ENCODE assay signal across 1 cellular context in the genomic region with DNA sequence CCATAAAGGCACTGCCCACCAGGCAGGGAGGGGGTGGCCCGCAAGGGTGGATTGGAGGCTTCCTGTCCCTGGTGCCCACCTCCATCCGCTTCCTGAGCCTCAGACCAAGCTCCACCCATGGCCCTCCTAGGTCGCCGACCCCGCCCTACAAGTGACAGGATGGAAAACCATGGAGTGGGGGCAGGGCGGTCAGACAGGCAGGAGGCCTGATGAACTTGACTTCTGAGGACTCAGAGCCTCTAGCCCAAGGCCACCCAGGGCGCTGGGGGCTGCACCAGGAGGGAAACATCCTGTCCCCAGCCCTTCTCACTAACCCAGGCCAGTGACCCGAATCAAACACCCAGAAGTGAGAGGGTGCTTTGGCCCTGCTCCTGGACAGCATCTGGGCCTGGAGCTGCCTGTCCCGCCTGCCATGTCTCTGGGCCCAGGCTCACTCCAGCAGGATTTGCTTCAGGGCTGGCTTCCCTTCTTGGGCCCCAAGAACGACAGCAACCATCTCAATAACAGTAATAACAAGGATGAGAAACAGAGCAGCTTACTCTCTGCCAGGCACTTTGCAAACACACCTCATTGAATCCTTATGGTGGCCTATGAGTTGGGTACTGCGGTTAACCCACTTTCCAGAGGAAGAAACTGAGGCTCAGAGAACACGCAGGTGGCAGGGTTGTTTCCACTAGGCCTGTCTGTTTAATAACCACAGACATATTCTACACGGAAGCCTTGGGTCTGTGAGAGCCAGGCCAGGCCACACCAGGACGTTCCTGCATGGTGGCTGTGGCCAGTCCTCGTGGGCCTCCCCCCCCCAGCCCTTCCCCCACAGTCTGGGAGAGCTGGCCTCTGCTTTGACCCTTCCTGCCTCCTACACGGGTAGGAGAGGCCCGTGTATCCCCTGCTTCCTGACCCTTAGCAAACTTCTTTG.
TF ChIP-seq lines count a peak whose summit lies in the region.

No MANE protein-coding gene starts in this region.

TF ChIP-seq in K562, 482 proteins besides CTCF, POLR2A, EP300 and RAD21 (continued from another document and continues in another):
- TF ChIP-seq, protein P1, sequence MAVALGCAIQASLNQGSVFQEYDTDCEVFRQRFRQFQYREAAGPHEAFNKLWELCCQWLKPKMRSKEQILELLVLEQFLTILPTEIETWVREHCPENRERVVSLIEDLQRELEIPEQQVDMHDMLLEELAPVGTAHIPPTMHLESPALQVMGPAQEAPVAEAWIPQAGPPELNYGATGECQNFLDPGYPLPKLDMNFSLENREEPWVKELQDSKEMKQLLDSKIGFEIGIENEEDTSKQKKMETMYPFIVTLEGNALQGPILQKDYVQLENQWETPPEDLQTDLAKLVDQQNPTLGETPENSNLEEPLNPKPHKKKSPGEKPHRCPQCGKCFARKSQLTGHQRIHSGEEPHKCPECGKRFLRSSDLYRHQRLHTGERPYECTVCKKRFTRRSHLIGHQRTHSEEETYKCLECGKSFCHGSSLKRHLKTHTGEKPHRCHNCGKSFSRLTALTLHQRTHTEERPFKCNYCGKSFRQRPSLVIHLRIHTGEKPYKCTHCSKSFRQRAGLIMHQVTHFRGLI (CRISPR knock-in tag; IDR thresholded peaks at IDR 0.05) = no peak
- no peak for TF ChIP-seq FOXJ2 (tag; IDR thresholded peaks at IDR 0.05)
- TF ChIP-seq RB1 (IDR thresholded peaks at IDR 0.05; ENCODE audit: low read depth) = 0 out of 2 replicates have a peak, but pooled peaks have one; percentile 30
- TF ChIP-seq ZBTB17 (CRISPR knock-in tag; IDR thresholded peaks at IDR 0.05) = no peak
- TF ChIP-seq HMGN3 (IDR thresholded peaks at IDR 0.05; ENCODE audit: borderline replicate concordance, extremely low read depth, insufficient read length, low read depth, low read length) = peak; percentile 39
- peak; percentile 15; the same call in 1 of the 2 replicates for TF ChIP-seq L3MBTL2 (IDR thresholded peaks at IDR 0.05)
- TF ChIP-seq, protein P2, sequence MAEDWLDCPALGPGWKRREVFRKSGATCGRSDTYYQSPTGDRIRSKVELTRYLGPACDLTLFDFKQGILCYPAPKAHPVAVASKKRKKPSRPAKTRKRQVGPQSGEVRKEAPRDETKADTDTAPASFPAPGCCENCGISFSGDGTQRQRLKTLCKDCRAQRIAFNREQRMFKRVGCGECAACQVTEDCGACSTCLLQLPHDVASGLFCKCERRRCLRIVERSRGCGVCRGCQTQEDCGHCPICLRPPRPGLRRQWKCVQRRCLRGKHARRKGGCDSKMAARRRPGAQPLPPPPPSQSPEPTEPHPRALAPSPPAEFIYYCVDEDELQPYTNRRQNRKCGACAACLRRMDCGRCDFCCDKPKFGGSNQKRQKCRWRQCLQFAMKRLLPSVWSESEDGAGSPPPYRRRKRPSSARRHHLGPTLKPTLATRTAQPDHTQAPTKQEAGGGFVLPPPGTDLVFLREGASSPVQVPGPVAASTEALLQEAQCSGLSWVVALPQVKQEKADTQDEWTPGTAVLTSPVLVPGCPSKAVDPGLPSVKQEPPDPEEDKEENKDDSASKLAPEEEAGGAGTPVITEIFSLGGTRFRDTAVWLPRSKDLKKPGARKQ (CRISPR knock-in tag; IDR thresholded peaks at IDR 0.05) = no peak
- TF ChIP-seq, protein P3, sequence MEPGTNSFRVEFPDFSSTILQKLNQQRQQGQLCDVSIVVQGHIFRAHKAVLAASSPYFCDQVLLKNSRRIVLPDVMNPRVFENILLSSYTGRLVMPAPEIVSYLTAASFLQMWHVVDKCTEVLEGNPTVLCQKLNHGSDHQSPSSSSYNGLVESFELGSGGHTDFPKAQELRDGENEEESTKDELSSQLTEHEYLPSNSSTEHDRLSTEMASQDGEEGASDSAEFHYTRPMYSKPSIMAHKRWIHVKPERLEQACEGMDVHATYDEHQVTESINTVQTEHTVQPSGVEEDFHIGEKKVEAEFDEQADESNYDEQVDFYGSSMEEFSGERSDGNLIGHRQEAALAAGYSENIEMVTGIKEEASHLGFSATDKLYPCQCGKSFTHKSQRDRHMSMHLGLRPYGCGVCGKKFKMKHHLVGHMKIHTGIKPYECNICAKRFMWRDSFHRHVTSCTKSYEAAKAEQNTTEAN (CRISPR knock-in tag; IDR thresholded peaks at IDR 0.05) = no peak
- TF ChIP-seq FOSL1 (tag; conservative IDR thresholded peaks at IDR 0.05) = no peak
- TF ChIP-seq, protein P4, sequence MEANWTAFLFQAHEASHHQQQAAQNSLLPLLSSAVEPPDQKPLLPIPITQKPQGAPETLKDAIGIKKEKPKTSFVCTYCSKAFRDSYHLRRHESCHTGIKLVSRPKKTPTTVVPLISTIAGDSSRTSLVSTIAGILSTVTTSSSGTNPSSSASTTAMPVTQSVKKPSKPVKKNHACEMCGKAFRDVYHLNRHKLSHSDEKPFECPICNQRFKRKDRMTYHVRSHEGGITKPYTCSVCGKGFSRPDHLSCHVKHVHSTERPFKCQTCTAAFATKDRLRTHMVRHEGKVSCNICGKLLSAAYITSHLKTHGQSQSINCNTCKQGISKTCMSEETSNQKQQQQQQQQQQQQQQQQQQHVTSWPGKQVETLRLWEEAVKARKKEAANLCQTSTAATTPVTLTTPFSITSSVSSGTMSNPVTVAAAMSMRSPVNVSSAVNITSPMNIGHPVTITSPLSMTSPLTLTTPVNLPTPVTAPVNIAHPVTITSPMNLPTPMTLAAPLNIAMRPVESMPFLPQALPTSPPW (CRISPR knock-in tag; IDR thresholded peaks at IDR 0.05) = peak; percentile 67
- no peak for TF ChIP-seq NR2F6 (CRISPR knock-in tag; IDR thresholded peaks at IDR 0.05)
- TF ChIP-seq, protein P5, sequence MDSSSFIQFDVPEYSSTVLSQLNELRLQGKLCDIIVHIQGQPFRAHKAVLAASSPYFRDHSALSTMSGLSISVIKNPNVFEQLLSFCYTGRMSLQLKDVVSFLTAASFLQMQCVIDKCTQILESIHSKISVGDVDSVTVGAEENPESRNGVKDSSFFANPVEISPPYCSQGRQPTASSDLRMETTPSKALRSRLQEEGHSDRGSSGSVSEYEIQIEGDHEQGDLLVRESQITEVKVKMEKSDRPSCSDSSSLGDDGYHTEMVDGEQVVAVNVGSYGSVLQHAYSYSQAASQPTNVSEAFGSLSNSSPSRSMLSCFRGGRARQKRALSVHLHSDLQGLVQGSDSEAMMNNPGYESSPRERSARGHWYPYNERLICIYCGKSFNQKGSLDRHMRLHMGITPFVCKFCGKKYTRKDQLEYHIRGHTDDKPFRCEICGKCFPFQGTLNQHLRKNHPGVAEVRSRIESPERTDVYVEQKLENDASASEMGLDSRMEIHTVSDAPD (CRISPR knock-in tag; IDR thresholded peaks at IDR 0.05) = no peak
- TF ChIP-seq FOXK1 (CRISPR knock-in tag; IDR thresholded peaks at IDR 0.05; ENCODE audit: borderline replicate concordance) = no peak
- TF ChIP-seq E2F3 (CRISPR knock-in tag; IDR thresholded peaks at IDR 0.05) = no peak
- no peak for TF ChIP-seq ERF (CRISPR knock-in tag; IDR thresholded peaks at IDR 0.05)
- TF ChIP-seq ZFP30 (CRISPR knock-in tag; IDR thresholded peaks at IDR 0.05; ENCODE audit: borderline replicate concordance) = no peak
- no peak for TF ChIP-seq HDAC8 (tag; IDR thresholded peaks at IDR 0.05)
- TF ChIP-seq ETV1 (tag; conservative IDR thresholded peaks at IDR 0.05; ENCODE audit: low read depth) = peak; percentile 45
- 0 out of 4 replicates have a peak, but pooled peaks of 1 of the 2 experiments have one; percentile 11 for TF ChIP-seq NRF1 (conservative IDR thresholded peaks at IDR 0.05 in 1 of 2, IDR thresholded peaks at IDR 0.05 in 1 of 2)
- no peak for TF ChIP-seq PHF20 (IDR thresholded peaks at IDR 0.05; ENCODE audit: partially characterized antibody)
- TF ChIP-seq HNRNPL (IDR thresholded peaks at IDR 0.05; ENCODE audit: low read depth, low read length) = no peak
- TF ChIP-seq ARNT (IDR thresholded peaks at IDR 0.05) = no peak
- no peak for TF ChIP-seq BRF1 (IDR thresholded peaks at IDR 0.05; ENCODE audit: borderline replicate concordance, extremely low read depth, insufficient read length)
- no peak for TF ChIP-seq ZNF695 (CRISPR knock-in tag; IDR thresholded peaks at IDR 0.05)
- TF ChIP-seq, protein P6, sequence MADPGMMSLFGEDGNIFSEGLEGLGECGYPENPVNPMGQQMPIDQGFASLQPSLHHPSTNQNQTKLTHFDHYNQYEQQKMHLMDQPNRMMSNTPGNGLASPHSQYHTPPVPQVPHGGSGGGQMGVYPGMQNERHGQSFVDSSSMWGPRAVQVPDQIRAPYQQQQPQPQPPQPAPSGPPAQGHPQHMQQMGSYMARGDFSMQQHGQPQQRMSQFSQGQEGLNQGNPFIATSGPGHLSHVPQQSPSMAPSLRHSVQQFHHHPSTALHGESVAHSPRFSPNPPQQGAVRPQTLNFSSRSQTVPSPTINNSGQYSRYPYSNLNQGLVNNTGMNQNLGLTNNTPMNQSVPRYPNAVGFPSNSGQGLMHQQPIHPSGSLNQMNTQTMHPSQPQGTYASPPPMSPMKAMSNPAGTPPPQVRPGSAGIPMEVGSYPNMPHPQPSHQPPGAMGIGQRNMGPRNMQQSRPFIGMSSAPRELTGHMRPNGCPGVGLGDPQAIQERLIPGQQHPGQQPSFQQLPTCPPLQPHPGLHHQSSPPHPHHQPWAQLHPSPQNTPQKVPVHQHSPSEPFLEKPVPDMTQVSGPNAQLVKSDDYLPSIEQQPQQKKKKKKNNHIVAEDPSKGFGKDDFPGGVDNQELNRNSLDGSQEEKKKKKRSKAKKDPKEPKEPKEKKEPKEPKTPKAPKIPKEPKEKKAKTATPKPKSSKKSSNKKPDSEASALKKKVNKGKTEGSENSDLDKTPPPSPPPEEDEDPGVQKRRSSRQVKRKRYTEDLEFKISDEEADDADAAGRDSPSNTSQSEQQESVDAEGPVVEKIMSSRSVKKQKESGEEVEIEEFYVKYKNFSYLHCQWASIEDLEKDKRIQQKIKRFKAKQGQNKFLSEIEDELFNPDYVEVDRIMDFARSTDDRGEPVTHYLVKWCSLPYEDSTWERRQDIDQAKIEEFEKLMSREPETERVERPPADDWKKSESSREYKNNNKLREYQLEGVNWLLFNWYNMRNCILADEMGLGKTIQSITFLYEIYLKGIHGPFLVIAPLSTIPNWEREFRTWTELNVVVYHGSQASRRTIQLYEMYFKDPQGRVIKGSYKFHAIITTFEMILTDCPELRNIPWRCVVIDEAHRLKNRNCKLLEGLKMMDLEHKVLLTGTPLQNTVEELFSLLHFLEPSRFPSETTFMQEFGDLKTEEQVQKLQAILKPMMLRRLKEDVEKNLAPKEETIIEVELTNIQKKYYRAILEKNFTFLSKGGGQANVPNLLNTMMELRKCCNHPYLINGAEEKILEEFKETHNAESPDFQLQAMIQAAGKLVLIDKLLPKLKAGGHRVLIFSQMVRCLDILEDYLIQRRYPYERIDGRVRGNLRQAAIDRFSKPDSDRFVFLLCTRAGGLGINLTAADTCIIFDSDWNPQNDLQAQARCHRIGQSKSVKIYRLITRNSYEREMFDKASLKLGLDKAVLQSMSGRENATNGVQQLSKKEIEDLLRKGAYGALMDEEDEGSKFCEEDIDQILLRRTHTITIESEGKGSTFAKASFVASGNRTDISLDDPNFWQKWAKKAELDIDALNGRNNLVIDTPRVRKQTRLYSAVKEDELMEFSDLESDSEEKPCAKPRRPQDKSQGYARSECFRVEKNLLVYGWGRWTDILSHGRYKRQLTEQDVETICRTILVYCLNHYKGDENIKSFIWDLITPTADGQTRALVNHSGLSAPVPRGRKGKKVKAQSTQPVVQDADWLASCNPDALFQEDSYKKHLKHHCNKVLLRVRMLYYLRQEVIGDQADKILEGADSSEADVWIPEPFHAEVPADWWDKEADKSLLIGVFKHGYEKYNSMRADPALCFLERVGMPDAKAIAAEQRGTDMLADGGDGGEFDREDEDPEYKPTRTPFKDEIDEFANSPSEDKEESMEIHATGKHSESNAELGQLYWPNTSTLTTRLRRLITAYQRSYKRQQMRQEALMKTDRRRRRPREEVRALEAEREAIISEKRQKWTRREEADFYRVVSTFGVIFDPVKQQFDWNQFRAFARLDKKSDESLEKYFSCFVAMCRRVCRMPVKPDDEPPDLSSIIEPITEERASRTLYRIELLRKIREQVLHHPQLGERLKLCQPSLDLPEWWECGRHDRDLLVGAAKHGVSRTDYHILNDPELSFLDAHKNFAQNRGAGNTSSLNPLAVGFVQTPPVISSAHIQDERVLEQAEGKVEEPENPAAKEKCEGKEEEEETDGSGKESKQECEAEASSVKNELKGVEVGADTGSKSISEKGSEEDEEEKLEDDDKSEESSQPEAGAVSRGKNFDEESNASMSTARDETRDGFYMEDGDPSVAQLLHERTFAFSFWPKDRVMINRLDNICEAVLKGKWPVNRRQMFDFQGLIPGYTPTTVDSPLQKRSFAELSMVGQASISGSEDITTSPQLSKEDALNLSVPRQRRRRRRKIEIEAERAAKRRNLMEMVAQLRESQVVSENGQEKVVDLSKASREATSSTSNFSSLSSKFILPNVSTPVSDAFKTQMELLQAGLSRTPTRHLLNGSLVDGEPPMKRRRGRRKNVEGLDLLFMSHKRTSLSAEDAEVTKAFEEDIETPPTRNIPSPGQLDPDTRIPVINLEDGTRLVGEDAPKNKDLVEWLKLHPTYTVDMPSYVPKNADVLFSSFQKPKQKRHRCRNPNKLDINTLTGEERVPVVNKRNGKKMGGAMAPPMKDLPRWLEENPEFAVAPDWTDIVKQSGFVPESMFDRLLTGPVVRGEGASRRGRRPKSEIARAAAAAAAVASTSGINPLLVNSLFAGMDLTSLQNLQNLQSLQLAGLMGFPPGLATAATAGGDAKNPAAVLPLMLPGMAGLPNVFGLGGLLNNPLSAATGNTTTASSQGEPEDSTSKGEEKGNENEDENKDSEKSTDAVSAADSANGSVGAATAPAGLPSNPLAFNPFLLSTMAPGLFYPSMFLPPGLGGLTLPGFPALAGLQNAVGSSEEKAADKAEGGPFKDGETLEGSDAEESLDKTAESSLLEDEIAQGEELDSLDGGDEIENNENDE (IDR thresholded peaks at IDR 0.05; ENCODE audit: low read depth, low read length) = no peak
- TF ChIP-seq NCOA6 (IDR thresholded peaks at IDR 0.05) = no peak
- TF ChIP-seq, protein P7, sequence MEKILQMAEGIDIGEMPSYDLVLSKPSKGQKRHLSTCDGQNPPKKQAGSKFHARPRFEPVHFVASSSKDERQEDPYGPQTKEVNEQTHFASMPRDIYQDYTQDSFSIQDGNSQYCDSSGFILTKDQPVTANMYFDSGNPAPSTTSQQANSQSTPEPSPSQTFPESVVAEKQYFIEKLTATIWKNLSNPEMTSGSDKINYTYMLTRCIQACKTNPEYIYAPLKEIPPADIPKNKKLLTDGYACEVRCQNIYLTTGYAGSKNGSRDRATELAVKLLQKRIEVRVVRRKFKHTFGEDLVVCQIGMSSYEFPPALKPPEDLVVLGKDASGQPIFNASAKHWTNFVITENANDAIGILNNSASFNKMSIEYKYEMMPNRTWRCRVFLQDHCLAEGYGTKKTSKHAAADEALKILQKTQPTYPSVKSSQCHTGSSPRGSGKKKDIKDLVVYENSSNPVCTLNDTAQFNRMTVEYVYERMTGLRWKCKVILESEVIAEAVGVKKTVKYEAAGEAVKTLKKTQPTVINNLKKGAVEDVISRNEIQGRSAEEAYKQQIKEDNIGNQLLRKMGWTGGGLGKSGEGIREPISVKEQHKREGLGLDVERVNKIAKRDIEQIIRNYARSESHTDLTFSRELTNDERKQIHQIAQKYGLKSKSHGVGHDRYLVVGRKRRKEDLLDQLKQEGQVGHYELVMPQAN (IDR thresholded peaks at IDR 0.05; ENCODE audit: borderline replicate concordance) = no peak
- no peak for TF ChIP-seq POU5F1 (IDR thresholded peaks at IDR 0.05; ENCODE audit: borderline replicate concordance, low read depth, low read length, partially characterized antibody)
- TF ChIP-seq ESRRB (CRISPR knock-in tag; IDR thresholded peaks at IDR 0.05; ENCODE audit: borderline replicate concordance) = no peak
